15 cellular contexts compared by ENCODE assay signal in genomic region chr2:45612741-45613140, GRCh38. TPM values are rescaled to one million over a fixed set of nuclear protein-coding genes. Genes with fewer than 3 reads are reported as not detected.
A peak's percentile ranks its signal among the peaks of the same experiment; 100 is the strongest.
DNase-seq lines count a peak whose midpoint lies in the region; ATAC-seq and TF ChIP-seq lines count a peak whose summit lies in the region.
"Had no signal": no experiment of that assay in that cellular context is flagged by ENCODE, and none has a peak within 500 bp of the region (broad histone marks: within the 10 kb centered on the region; RNA-seq: fewer than 3 reads in every experiment).

No MANE protein-coding gene starts in this region.

- H3K27ac ChIP-seq in smooth muscle cell (ENCODE audit: low read depth) = no peak overlapping the region
- H3K27ac ChIP-seq: pancreas had no signal

- peaks cover 8% of the 10 kb centered on the region for H4K20me1 ChIP-seq in smooth muscle cell (ENCODE audit: low read depth)

- no peak overlapping the region for H3K9ac ChIP-seq in smooth muscle cell (ENCODE audit: low read depth)

- no peak for TF ChIP-seq POLR2A in lower leg skin (IDR thresholded peaks at IDR 0.05)

- H3K4me2 ChIP-seq in smooth muscle cell = no peak overlapping the region

- H3K9me3 ChIP-seq in smooth muscle cell (replicated peaks; ENCODE audit: low read depth) = no peaks in the 10 kb centered on the region
- H3K9me3 ChIP-seq: pancreas had no signal

- no peaks in the 10 kb centered on the region for H3K36me3 ChIP-seq in smooth muscle cell (ENCODE audit: low read depth)
- H3K36me3 ChIP-seq: pancreas had no signal

- no peak overlapping the region for H3K4me3 ChIP-seq in fibroblast of villous mesenchyme (ENCODE audit: low read depth, low read length)
- no peak overlapping the region for H3K4me3 ChIP-seq in smooth muscle cell
- no peak overlapping the region for H3K4me3 ChIP-seq in lower leg skin (ENCODE audit: low read depth, poor library complexity, severe bottlenecking)
- H3K4me3 ChIP-seq: pancreas had no signal

- peak; percentile 21 for DNase-seq in H4 (ENCODE audit: low spot score)
- DNase-seq in amniotic epithelial cell (ENCODE audit: low read depth) = peak; percentile 89
- peak; percentile 87 for DNase-seq in fibroblast of villous mesenchyme (ENCODE audit: low read depth)
- DNase-seq in smooth muscle cell (lab: John Stamatoyannopoulos, UW; ENCODE audit: unreplicated experiment) = no peak
- DNase-seq in lower leg skin (ENCODE audit: low spot score in 2 of 2) = no peak
- DNase-seq: activated naive CD4-positive, alpha-beta T cell treated with Interleukin-2 at 50 U/mL for 16 hours; left ventricle myocardium superior; NCI-H1417 treated with DMSO at 0.1 percent for 48 hours; NCI-H2171 treated with DMSO at 0.1 percent for 48 hours; pancreas; stimulated activated CD4-positive, alpha-beta T cell treated with anti-CD3 and anti-CD28 coated beads, Interleukin-4, amount 100 ng/mL, for 1 hour; SW 1271 had no signal

- TF ChIP-seq CTCF in fibroblast of villous mesenchyme (IDR thresholded peaks at IDR 0.05; ENCODE audit: insufficient read depth, low read depth, low read length) (no peak), smooth muscle cell (IDR thresholded peaks at IDR 0.05; ENCODE audit: borderline replicate concordance, insufficient read depth, poor library complexity, severe bottlenecking) (no peak), lower leg skin (IDR thresholded peaks at IDR 0.05) (no peak)

- intact Hi-C loops in lower leg skin (cut with DNase I; ENCODE audit: low total_unique reads) = no loop called here

- ATAC-seq in HG03039 (IDR thresholded peaks at IDR 0.05; ENCODE audit: unreplicated experiment) (no peak), HG03159 (IDR thresholded peaks at IDR 0.05; ENCODE audit: unreplicated experiment) (no peak)
- ATAC-seq: left ventricle myocardium superior, pancreas, Right ventricle myocardium inferior had no signal

- H2AFZ ChIP-seq in smooth muscle cell (ENCODE audit: low read depth) = peak overlapping the region; percentile 17

- H3K79me2 ChIP-seq in smooth muscle cell (ENCODE audit: low read depth) = peaks cover 27% of the 10 kb centered on the region

- peaks cover 6% of the 10 kb centered on the region for H3K4me1 ChIP-seq in smooth muscle cell (ENCODE audit: low read depth)

- H3K27me3 ChIP-seq in smooth muscle cell (ENCODE audit: low read depth) = no peaks in the 10 kb centered on the region
- H3K27me3 ChIP-seq: pancreas had no signal

- 85% methylated on average over 2 of the region's 2 CpGs for WGBS in smooth muscle cell (ENCODE audit: low lambda C conversion rate)
- 70 to 80% methylated on average over 2 of the region's 2 CpGs for WGBS in lower leg skin, 2 donors

- H3F3A ChIP-seq in smooth muscle cell (ENCODE audit: low read depth) = no peaks in the 10 kb centered on the region

RNA-seq across cellular contexts. Expression of gene SRBD1, which starts 1.7 kb away (rescaled TPM):
- 14.4 and 15.5 TPM in 2 replicates for total RNA-seq in H4 (2014; rRNA removed; shearing (Covaris generic))
- 19.6 and 31.1 TPM in 2 replicates for total RNA-seq in fibroblast of villous mesenchyme
- total RNA-seq in smooth muscle cell = 22.5 and 23.1 TPM in 2 replicates
- 9.4 and 11.1 TPM in 2 replicates for polyA plus RNA-seq in smooth muscle cell
- total RNA-seq in lower leg skin = 10 to 100 TPM in 2 of 4 donors, 1 to 10 TPM in 2; 7.2 to 12.9 (median 9.9) TPM

RNA-seq across cellular contexts. Expression of gene PRKCE, which starts 38.7 kb away (rescaled TPM):
- 22.4 and 30.9 TPM in 2 replicates for total RNA-seq in H4 (2014; rRNA removed; shearing (Covaris generic))
- total RNA-seq in fibroblast of villous mesenchyme (19.0 and 27.2 TPM in 2 replicates), smooth muscle cell (16.2 and 20.6 TPM in 2 replicates), lower leg skin (10 to 100 TPM in 1 of 4 donors, 1 to 10 TPM in 3; 3.5 to 10.3 (median 6.1) TPM)
- 25.4 and 29.1 TPM in 2 replicates for polyA plus RNA-seq in smooth muscle cell

Comparison
In these comparisons a context has a peak if more than half of its experiments do, and no peak if none do; other contexts are left out.
1. DNase-seq: peak in H4 (single experiment), amniotic epithelial cell (single experiment) and fibroblast of villous mesenchyme (single experiment); none in smooth muscle cell (single experiment) and lower leg skin (0 of 2).